ENCODE assay signal across 8 cellular contexts in genomic region chr1:155975375-155976061, GRCh38. TPM values are rescaled to one million over a fixed set of nuclear protein-coding genes. Genes with fewer than 3 reads are reported as not detected.
DNase-seq lines count a peak whose midpoint lies in the region; ATAC-seq and TF ChIP-seq lines count a peak whose summit lies in the region.

No MANE protein-coding gene starts in this region.

- no peak for TF ChIP-seq CTCF in GM13976 (IDR thresholded peaks at IDR 0.05; ENCODE audit: borderline replicate concordance, control extremely low read depth, extremely low read depth, insufficient read depth, missing control alignments)
- no peak for TF ChIP-seq CTCF in OCI-LY1 (IDR thresholded peaks at IDR 0.05; ENCODE audit: low read length)
- TF ChIP-seq CTCF in endothelial cell (IDR thresholded peaks at IDR 0.05; ENCODE audit: unreplicated experiment), result no peak
- TF ChIP-seq CTCF in prostate gland (IDR thresholded peaks at IDR 0.05), result no peak

- intact Hi-C loops in prostate gland (cut with DNase I), result no loop called here

- ATAC-seq in HG02870 (IDR thresholded peaks at IDR 0.05; ENCODE audit: unreplicated experiment) (no peak), GM19351 (IDR thresholded peaks at IDR 0.05; ENCODE audit: unreplicated experiment) (no peak), esophagus mucosa (no peak)

- H3K27me3 ChIP-seq in OCI-LY1 (ENCODE audit: insufficient read depth, low read length) (no peaks in the 10 kb centered on the region), prostate gland (replicated peaks; ENCODE audit: insufficient read depth) (no peaks in the 10 kb centered on the region)

- 18% methylated on average over 4 of the region's 4 CpGs for WGBS in prostate gland

- H3K4me1 ChIP-seq in OCI-LY1 (ENCODE audit: insufficient read depth, low read length, severe bottlenecking) (peaks cover 78% of the 10 kb centered on the region), prostate gland (replicated peaks) (peaks cover 14% of the 10 kb centered on the region)

- peak overlapping the region; percentile 96 for H3K27ac ChIP-seq in OCI-LY1 (ENCODE audit: low read depth, low read length, poor library complexity, severe bottlenecking)
- peak overlapping the region; percentile 84 to 93 for H3K27ac ChIP-seq in prostate gland

- peaks cover 83% of the 10 kb centered on the region for H3K4me1 Mint-ChIP-seq in endothelial cell (ENCODE audit: unreplicated experiment)

- H3K9me3 ChIP-seq in OCI-LY1 (ENCODE audit: low read length) (no peaks in the 10 kb centered on the region), prostate gland (no peaks in the 10 kb centered on the region)

- in situ Hi-C loops in GM13976 (cut with MboI; ENCODE audit: low sequenced_read_pairs, unreplicated experiment), result no loop called here

- H3K36me3 Mint-ChIP-seq in endothelial cell (ENCODE audit: low read depth, unreplicated experiment), result peaks cover 30% of the 10 kb centered on the region

- peak overlapping the region; percentile 87 for H3K4me2 ChIP-seq in OCI-LY1 (ENCODE audit: low read length)

- DNase-seq in GM13976 (ENCODE audit: low spot score) (peak; percentile 32), endothelial cell (ENCODE audit: low spot score) (no peak), prostate gland (ENCODE audit: low spot score) (no peak), CD1c-positive myeloid dendritic cell (ENCODE audit: extremely low spot score) (no peak)

- peaks cover 22% of the 10 kb centered on the region; the same call in 1 of the 2 replicates for H3K36me3 ChIP-seq in OCI-LY1 (ENCODE audit: insufficient read depth, low read length)
- H3K36me3 ChIP-seq in prostate gland, result no peaks in the 10 kb centered on the region

- no peaks in the 10 kb centered on the region for H3K9me2 ChIP-seq in OCI-LY1 (ENCODE audit: low read depth, low read length)

- peak overlapping the region; percentile 92 for H3K4me3 ChIP-seq in OCI-LY1 (ENCODE audit: low read depth, low read length, poor library complexity, severe bottlenecking)
- peak overlapping the region; percentile 66 to 93 for H3K4me3 ChIP-seq in prostate gland

- no peaks in the 10 kb centered on the region for H3K9me3 Mint-ChIP-seq in endothelial cell (ENCODE audit: unreplicated experiment)

- peaks cover 28% of the 10 kb centered on the region for H3K27me3 Mint-ChIP-seq in endothelial cell (ENCODE audit: unreplicated experiment)

- no peaks in the 10 kb centered on the region for H3F3A ChIP-seq in OCI-LY1 (ENCODE audit: insufficient read depth, low read length)

- peak overlapping the region; percentile 94 for H3K27ac Mint-ChIP-seq in endothelial cell (ENCODE audit: unreplicated experiment)

- TF ChIP-seq POLR2A in prostate gland (IDR thresholded peaks at IDR 0.05), result no peak

- peaks cover 73% of the 10 kb centered on the region for H3K79me2 ChIP-seq in OCI-LY1 (ENCODE audit: insufficient read depth, low read length)

- H2AFZ ChIP-seq in OCI-LY1 (ENCODE audit: low read length), result no peak overlapping the region

- H3K9ac ChIP-seq in OCI-LY1 (ENCODE audit: low read length), result peak overlapping the region; percentile 97

- H4K20me1 ChIP-seq in OCI-LY1 (ENCODE audit: insufficient read depth, low read length), result no peaks in the 10 kb centered on the region

- H3K4me3 Mint-ChIP-seq in endothelial cell (ENCODE audit: unreplicated experiment), result peak overlapping the region; percentile 100

RNA-seq across cellular contexts. Expression of gene ARHGEF2, which starts 2.8 kb away (rescaled TPM):
- 244 TPM for total RNA-seq in endothelial cell (ENCODE audit: unreplicated experiment)
- 10 to 100 TPM; 35.8 to 66.2 TPM for total RNA-seq in prostate gland
- total RNA-seq in esophagus mucosa, result 23.8 TPM

RNA-seq across cellular contexts. Expression of gene RXFP4, which starts 34.1 kb away (rescaled TPM):
- total RNA-seq in endothelial cell (ENCODE audit: unreplicated experiment) (not detected), prostate gland (not detected), esophagus mucosa (not detected)

RNA-seq across cellular contexts. Expression of gene KHDC4, which starts 41.3 kb away (rescaled TPM):
- total RNA-seq in endothelial cell (ENCODE audit: unreplicated experiment), result 42.6 TPM
- total RNA-seq in prostate gland, result 10 to 100 TPM; 49.8 to 66.1 TPM
- total RNA-seq in esophagus mucosa, result 19.4 TPM

RNA-seq across cellular contexts. Expression of gene SSR2, which starts 45.2 kb away (rescaled TPM):
- 340 TPM for total RNA-seq in endothelial cell (ENCODE audit: unreplicated experiment)
- total RNA-seq in prostate gland, result 100 to 1,000 TPM; 201 to 229 TPM
- total RNA-seq in esophagus mucosa, result 121 TPM
